Comparison of ENCODE assay signal across 9 cellular contexts in the genomic region with DNA sequence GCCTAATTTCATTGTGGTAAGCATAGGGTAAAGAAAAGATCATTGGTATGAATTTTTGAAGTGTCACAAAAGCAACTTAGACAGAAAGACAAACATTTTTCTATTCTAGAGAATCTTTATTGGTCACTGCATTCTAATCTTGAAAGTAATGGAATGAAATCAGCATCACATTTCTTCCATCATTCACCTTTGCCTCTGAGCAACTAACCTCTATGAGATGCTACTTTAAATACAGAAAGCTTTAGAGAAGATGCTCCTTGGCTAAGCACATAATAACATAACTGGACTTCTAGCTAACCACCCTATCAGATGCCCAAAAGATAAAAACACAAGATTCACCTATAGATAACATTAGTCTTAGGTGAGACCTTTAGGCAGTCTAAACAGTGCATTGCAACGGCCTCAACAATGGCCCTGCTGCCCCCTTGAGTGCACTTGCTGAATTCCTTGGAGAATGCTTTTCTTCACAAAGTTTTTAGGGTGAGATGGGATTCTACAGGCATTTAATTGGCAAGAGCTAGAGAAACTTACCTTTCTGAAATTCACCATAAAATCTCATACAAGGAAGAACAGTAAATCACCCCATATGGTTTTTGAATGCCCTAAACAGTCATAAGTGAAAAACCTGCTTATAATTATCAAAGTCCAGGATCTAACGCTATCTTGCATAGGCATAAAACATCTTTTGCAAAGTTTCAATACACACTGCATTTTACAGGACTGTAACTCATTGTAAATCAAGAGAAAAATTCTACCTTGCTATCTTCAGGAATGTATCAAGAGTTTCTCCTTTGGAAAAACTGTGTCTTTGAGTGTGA.
DNase-seq lines count a peak whose midpoint lies in the region; ATAC-seq lines count a peak whose summit lies in the region.
"Had no signal": no experiment of that assay in that cellular context is flagged by ENCODE, and none has a peak within 500 bp of the region (broad histone marks: within the 10 kb centered on the region; RNA-seq: fewer than 3 reads in every experiment).

No MANE protein-coding gene starts in this region.

- peak; percentile 62 for ATAC-seq in HG03135 (IDR thresholded peaks at IDR 0.05; ENCODE audit: unreplicated experiment)

- no peaks in the 10 kb centered on the region for H3K9me3 Mint-ChIP-seq in activated CD4-positive, alpha-beta memory T cell treated with anti-CD3 and anti-CD28 coated beads, Interleukin-2, amount 10 ng/mL, durations not matched to agents 7 days and 5 days

- POLR2A ChIA-PET in activated CD4-positive, alpha-beta memory T cell treated with anti-CD3 and anti-CD28 coated beads, Interleukin-2, amount 10 ng/mL, durations not matched to agents 7 days and 5 days (lab: Charles Lee): no interaction called here

- peak; percentile 16 for DNase-seq in GM03348 (ENCODE audit: low spot score)
- peak; percentile 18 for DNase-seq in SW480 (ENCODE audit: low spot score)
- peak; percentile 9 for DNase-seq in kidney glomerular epithelial cell (lab: John Stamatoyannopoulos, UW)
- DNase-seq in activated CD4-positive, alpha-beta memory T cell treated with anti-CD3 and anti-CD28 coated beads, Interleukin-2, amount 10 ng/mL, durations not matched to agents 7 days and 5 days: no peak
- DNase-seq in C1 segment of cervical spinal cord (lab: John Stamatoyannopoulos, UW): no peak
- DNase-seq in AG08395 (ENCODE audit: low spot score): no peak
- no peak for DNase-seq in occipital lobe (lab: John Stamatoyannopoulos, UW)
- DNase-seq: activated naive CD4-positive, alpha-beta T cell treated with anti-CD3 and anti-CD28 coated beads for 36 hours had no signal

- H3K27me3 Mint-ChIP-seq in activated CD4-positive, alpha-beta memory T cell treated with anti-CD3 and anti-CD28 coated beads, Interleukin-2, amount 10 ng/mL, durations not matched to agents 7 days and 5 days: no peaks in the 10 kb centered on the region

- CTCF ChIA-PET in activated CD4-positive, alpha-beta memory T cell treated with anti-CD3 and anti-CD28 coated beads, Interleukin-2, amount 10 ng/mL, durations not matched to agents 7 days and 5 days (lab: Charles Lee): no interaction called here

- no peak overlapping the region for H3K27ac Mint-ChIP-seq in activated CD4-positive, alpha-beta memory T cell treated with anti-CD3 and anti-CD28 coated beads, Interleukin-2, amount 10 ng/mL, durations not matched to agents 7 days and 5 days
- H3K27ac Mint-ChIP-seq: activated naive CD4-positive, alpha-beta T cell treated with anti-CD3 and anti-CD28 coated beads for 36 hours had no signal

- no peaks in the 10 kb centered on the region for H3K4me1 Mint-ChIP-seq in activated CD4-positive, alpha-beta memory T cell treated with anti-CD3 and anti-CD28 coated beads, Interleukin-2, amount 10 ng/mL, durations not matched to agents 7 days and 5 days

- H3K4me3 Mint-ChIP-seq in activated CD4-positive, alpha-beta memory T cell treated with anti-CD3 and anti-CD28 coated beads, Interleukin-2, amount 10 ng/mL, durations not matched to agents 7 days and 5 days: no peak overlapping the region
- H3K4me3 Mint-ChIP-seq: activated naive CD4-positive, alpha-beta T cell treated with anti-CD3 and anti-CD28 coated beads for 36 hours had no signal

- no peaks in the 10 kb centered on the region for H3K36me3 Mint-ChIP-seq in activated CD4-positive, alpha-beta memory T cell treated with anti-CD3 and anti-CD28 coated beads, Interleukin-2, amount 10 ng/mL, durations not matched to agents 7 days and 5 days (ENCODE audit: low read depth)

Comparison
In these comparisons a context has a peak if more than half of its experiments do, and no peak if none do; other contexts are left out.
1. DNase-seq: peak in GM03348 (single experiment), SW480 (single experiment) and kidney glomerular epithelial cell (single experiment); none in activated CD4-positive, alpha-beta memory T cell treated with anti-CD3 and anti-CD28 coated beads, Interleukin-2, amount 10 ng/mL, durations not matched to agents 7 days and 5 days (single experiment), C1 segment of cervical spinal cord (0 of 14), AG08395 (single experiment) and occipital lobe (single experiment).